Comparison of ENCODE assay signal across 15 cellular contexts in genomic region chr16:11506816-11507305, GRCh38.
DNase-seq lines count a peak whose midpoint lies in the region; ATAC-seq and TF ChIP-seq lines count a peak whose summit lies in the region.
"Had no signal": no experiment of that assay in that cellular context is flagged by ENCODE, and none has a peak within 500 bp of the region (broad histone marks: within the 10 kb centered on the region; RNA-seq: fewer than 3 reads in every experiment).

No MANE protein-coding gene starts in this region.

- H3K36me3 ChIP-seq in OCI-LY3 (replicated peaks; ENCODE audit: low read depth, low read length) (no peaks in the 10 kb centered on the region), upper lobe of right lung (no peaks in the 10 kb centered on the region)
- H3K36me3 ChIP-seq: thyroid gland had no signal

- no peaks in the 10 kb centered on the region for H4K20me1 ChIP-seq in OCI-LY3 (ENCODE audit: insufficient read depth, low read length)

- peak overlapping the region; percentile 94 for H2AFZ ChIP-seq in OCI-LY3 (ENCODE audit: low read depth, low read length)

- no peaks in the 10 kb centered on the region for H3K9me3 ChIP-seq in OCI-LY3 (ENCODE audit: insufficient read depth, low read length)
- H3K9me3 ChIP-seq in upper lobe of right lung = no peaks in the 10 kb centered on the region
- H3K9me3 ChIP-seq: thyroid gland had no signal

- in situ Hi-C loops in GM13977 (cut with MboI; ENCODE audit: low pct_unique_long_range_greater_than_20kb, low sequenced_read_pairs, unreplicated experiment) = loop anchor here (25.0 kb wide), 1 partner anchor 545 kb away; no protein-coding TSS in a partner anchor

- no peak overlapping the region for H3K27ac ChIP-seq in OCI-LY3 (ENCODE audit: low read length)
- no peak overlapping the region for H3K27ac ChIP-seq in upper lobe of right lung
- H3K27ac ChIP-seq: coronary artery, KMS-11 had no signal

- DNase-seq in GM13977 (ENCODE audit: low spot score) (peak; percentile 49), germinal center (ENCODE audit: low spot score) (peak; percentile 67), upper lobe of right lung (no peak), GM10266 (ENCODE audit: extremely low spot score) (no peak), DMS53 treated with DMSO at 0.1 percent for 48 hours (lab: John Stamatoyannopoulos, UW; ENCODE audit: unreplicated experiment) (no peak)
- no peak for DNase-seq in effector CD4-positive, alpha-beta T cell
- DNase-seq: activated CD4-positive, alpha-beta memory T cell treated with anti-CD3 and anti-CD28 coated beads, Interleukin-2, amount 10 ng/mL, durations not matched to agents 7 days and 5 days; CD4-positive, alpha-beta memory T cell; EL; NCI-H146 had no signal

- TF ChIP-seq CTCF in GM13977 (IDR thresholded peaks at IDR 0.05; ENCODE audit: extremely low read depth, insufficient read depth, missing control alignments) = peak; percentile 5
- peak; percentile 12; the same call in 1 of the 2 replicates for TF ChIP-seq CTCF in OCI-LY3 (IDR thresholded peaks at IDR 0.05; ENCODE audit: low read depth, low read length)
- no peak for TF ChIP-seq CTCF in upper lobe of right lung (IDR thresholded peaks at IDR 0.05)
- TF ChIP-seq CTCF in GM10266 (IDR thresholded peaks at IDR 0.05; ENCODE audit: control insufficient read depth, insufficient read depth, low read depth, missing control alignments) = no peak

- intact Hi-C loops in upper lobe of right lung (cut with DNase I) = no loop called here

- no peaks in the 10 kb centered on the region for H3K79me2 ChIP-seq in OCI-LY3 (ENCODE audit: low read length)

- H3K4me3 ChIP-seq in OCI-LY3 (ENCODE audit: low read length) (no peak overlapping the region), upper lobe of right lung (no peak overlapping the region)
- H3K4me3 ChIP-seq: coronary artery, thyroid gland had no signal

- no peak overlapping the region for H3K9ac ChIP-seq in OCI-LY3 (ENCODE audit: low read length)
- H3K9ac ChIP-seq: KMS-11 had no signal

- H3K4me2 ChIP-seq in OCI-LY3 (ENCODE audit: low read length) = peak overlapping the region; percentile 31
- H3K4me2 ChIP-seq: KMS-11 had no signal

- peak; percentile 34 for ATAC-seq in upper lobe of right lung
- ATAC-seq: esophagus mucosa had no signal

- H3K27me3 ChIP-seq in OCI-LY3 (ENCODE audit: low read depth, low read length) (no peaks in the 10 kb centered on the region), upper lobe of right lung (no peaks in the 10 kb centered on the region)
- H3K27me3 ChIP-seq: thyroid gland had no signal

- H3K4me1 ChIP-seq in OCI-LY3 (ENCODE audit: low read length) (peaks cover 7% of the 10 kb centered on the region; the same call in 1 of the 2 replicates), upper lobe of right lung (no peaks in the 10 kb centered on the region)

Comparison
In these comparisons a context has a peak if more than half of its experiments do, and no peak if none do; other contexts are left out.
1. DNase-seq: peak in GM13977 (single experiment) and germinal center (single experiment); none in upper lobe of right lung (single experiment), GM10266 (single experiment), DMS53 treated with DMSO at 0.1 percent for 48 hours (single experiment) and effector CD4-positive, alpha-beta T cell (single experiment).
2. CTCF ChIP-seq: peak in GM13977 (single experiment) and OCI-LY3 (single experiment); none in upper lobe of right lung (single experiment) and GM10266 (single experiment).